Comparison of ENCODE assay signal across 8 cellular contexts in genomic region chr1:162357681-162358266, GRCh38. TPM values are rescaled to one million over a fixed set of nuclear protein-coding genes. Genes with fewer than 3 reads are reported as not detected.
DNase-seq lines count a peak whose midpoint lies in the region; ATAC-seq and TF ChIP-seq lines count a peak whose summit lies in the region.

No MANE protein-coding gene starts in this region.

- H3K27me3 Mint-ChIP-seq in CD14-positive monocyte (ENCODE audit: low read depth in 3 of 3) (peaks cover 0 to 3% (median 1%) of the 10 kb centered on the region in 3 donors), HFFc6 (ENCODE audit: insufficient read depth) (peaks cover 8% of the 10 kb centered on the region)

- H3K36me3 Mint-ChIP-seq in CD14-positive monocyte = peaks cover 0 to 9% of the 10 kb centered on the region in 2 donors
- no peaks in the 10 kb centered on the region for H3K36me3 Mint-ChIP-seq in HFFc6 (ENCODE audit: low read depth)

- TF ChIP-seq CTCF in CD14-positive monocyte (IDR thresholded peaks at IDR 0.05) (peak; percentile 67), HFFc6 (IDR thresholded peaks at IDR 0.05) (peak; percentile 82), esophagus muscularis mucosa (IDR thresholded peaks at IDR 0.05) (no peak), prostate gland (IDR thresholded peaks at IDR 0.05) (peak in 1 of 4 experiments; percentile 43)

- H3K4me1 Mint-ChIP-seq in CD14-positive monocyte = peaks cover 32% of the 10 kb centered on the region
- no peaks in the 10 kb centered on the region for H3K4me1 Mint-ChIP-seq in HFFc6 (ENCODE audit: low read depth)

- H3K36me3 ChIP-seq in SJCRH30 (no peaks in the 10 kb centered on the region), esophagus muscularis mucosa (peaks cover 0 to 13% (median 6%) of the 10 kb centered on the region in 4 donors), prostate gland (no peaks in the 10 kb centered on the region)

- H3K4me3 Mint-ChIP-seq in CD14-positive monocyte = no peak overlapping the region
- H3K4me3 Mint-ChIP-seq in HFFc6 = no peak overlapping the region

- no peaks in the 10 kb centered on the region for H3K4me1 ChIP-seq in SJCRH30
- H3K4me1 ChIP-seq in esophagus muscularis mucosa = no peaks in the 10 kb centered on the region
- H3K4me1 ChIP-seq in prostate gland (replicated peaks) = no peaks in the 10 kb centered on the region

- H3K9me3 ChIP-seq in SJCRH30 (replicated peaks) (no peaks in the 10 kb centered on the region), esophagus muscularis mucosa (no peaks in the 10 kb centered on the region), prostate gland (no peaks in the 10 kb centered on the region)

- H3K27ac Mint-ChIP-seq in CD14-positive monocyte (no peak overlapping the region), HFFc6 (no peak overlapping the region)

- H3K9me3 Mint-ChIP-seq in CD14-positive monocyte (no peaks in the 10 kb centered on the region), HFFc6 (no peaks in the 10 kb centered on the region)

- no peak for TF ChIP-seq EP300 in esophagus muscularis mucosa (IDR thresholded peaks at IDR 0.05)

- H3K27ac ChIP-seq in SJCRH30 (no peak overlapping the region), esophagus muscularis mucosa (replicated peaks in 1 of 4) (no peak overlapping the region), prostate gland (no peak overlapping the region)

- WGBS in esophagus muscularis mucosa = 58% methylated on average over 5 of the region's 5 CpGs
- 53% methylated on average over 5 of the region's 5 CpGs for WGBS in prostate gland

- intact Hi-C loops in CD14-positive monocyte (cut with micrococcal nuclease) (no loop called here), esophagus muscularis mucosa (cut with DNase I) (no loop called here), prostate gland (cut with DNase I) (loop anchor here (10.0 kb wide), 1 partner anchor 947 kb away; no protein-coding TSS in a partner anchor)

- no peaks in the 10 kb centered on the region for H3K27me3 ChIP-seq in SJCRH30
- no peaks in the 10 kb centered on the region for H3K27me3 ChIP-seq in esophagus muscularis mucosa
- H3K27me3 ChIP-seq in prostate gland (replicated peaks; ENCODE audit: insufficient read depth) = no peaks in the 10 kb centered on the region

- TF ChIP-seq POLR2A in esophagus muscularis mucosa (IDR thresholded peaks at IDR 0.05; ENCODE audit: low read depth) (no peak), prostate gland (IDR thresholded peaks at IDR 0.05) (no peak)

- no peak for DNase-seq in CD14-positive monocyte (ENCODE audit: low spot score)
- DNase-seq in HFFc6 = peak; percentile 46
- peak; percentile 34 to 64 for DNase-seq in SJCRH30
- peak; percentile 18 for DNase-seq in glomerular visceral epithelial cell (ENCODE audit: extremely low spot score)
- no peak for DNase-seq in esophagus muscularis mucosa (ENCODE audit: extremely low spot score)
- no peak for DNase-seq in effector CD4-positive, alpha-beta T cell
- no peak for DNase-seq in prostate gland (ENCODE audit: low spot score)

- H3K4me3 ChIP-seq in SJCRH30 = no peak overlapping the region
- H3K4me3 ChIP-seq in esophagus muscularis mucosa = no peak overlapping the region
- no peak overlapping the region for H3K4me3 ChIP-seq in prostate gland

- no peak for ATAC-seq in GM21515 (IDR thresholded peaks at IDR 0.05; ENCODE audit: unreplicated experiment)

RNA-seq across cellular contexts. Expression of gene SPATA46, which starts 18.9 kb away (rescaled TPM):
- not detected for polyA plus RNA-seq in CD14-positive monocyte
- total RNA-seq in HFFc6 (2021; fragmentation: NEBNext Ultra II Directional; extraction: Animal tissue kit (Norgen Biotek cat#: 25700)) = not detected
- not detected in 2 replicates for total RNA-seq in SJCRH30 (2014; rRNA removed; shearing (Covaris generic))
- total RNA-seq in esophagus muscularis mucosa (not detected), prostate gland (under 1 TPM in 1 of 2 donors, not detected in 1; 0.62 TPM)

RNA-seq across cellular contexts. Expression of gene C1orf226, which starts 23.8 kb away (rescaled TPM):
- under 1 TPM in 1 of 2 donors, not detected in 1; 0.10 TPM for polyA plus RNA-seq in CD14-positive monocyte
- under 1 TPM; 0.09 to 0.43 (median 0.20) TPM for total RNA-seq in HFFc6 (2021; fragmentation: NEBNext Ultra II Directional; extraction: Animal tissue kit (Norgen Biotek cat#: 25700))
- total RNA-seq in SJCRH30 (2014; rRNA removed; shearing (Covaris generic)) = 0.57 and 0.63 TPM in 2 replicates
- total RNA-seq in esophagus muscularis mucosa (10 to 100 TPM in 2 of 4 donors, 1 to 10 TPM in 2; 3.3 to 18.9 (median 11.6) TPM), prostate gland (10 to 100 TPM in 1 of 2 donors, 1 to 10 TPM in 1; 5.2 to 22.1 TPM)

RNA-seq across cellular contexts. Expression of gene SH2D1B, which starts 54.2 kb away (rescaled TPM):
- 1 to 10 TPM in 1 of 2 donors, under 1 TPM in 1; 0.88 to 1.7 TPM for polyA plus RNA-seq in CD14-positive monocyte
- not detected for total RNA-seq in HFFc6 (2021; fragmentation: NEBNext Ultra II Directional; extraction: Animal tissue kit (Norgen Biotek cat#: 25700))
- 0.08 TPM in 1 of 2 replicates, not detected in the other for total RNA-seq in SJCRH30 (2014; rRNA removed; shearing (Covaris generic))
- total RNA-seq in esophagus muscularis mucosa (1 to 10 TPM in 1 of 4 donors, not detected in 3; 1.2 TPM), prostate gland (not detected)

Comparison
In these comparisons a context has a peak if more than half of its experiments do, and no peak if none do; other contexts are left out.
1. DNase-seq: peak in HFFc6 (single experiment), SJCRH30 (2 of 2) and glomerular visceral epithelial cell (single experiment); none in CD14-positive monocyte (single experiment), esophagus muscularis mucosa (single experiment), effector CD4-positive, alpha-beta T cell (single experiment) and prostate gland (single experiment).
2. CTCF ChIP-seq: peak in CD14-positive monocyte (single experiment) and HFFc6 (single experiment); none in esophagus muscularis mucosa (0 of 3).